In genomic region chr2:29105375-29105774, GRCh38 we compare ENCODE assay signal across 1 cellular context.
TF ChIP-seq lines count a peak whose summit lies in the region.

No MANE protein-coding gene starts in this region.

TF ChIP-seq in HCT116, 20 proteins besides CTCF, POLR2A, EP300 and RAD21:
- TF ChIP-seq TCF7L2 (IDR thresholded peaks at IDR 0.05; ENCODE audit: borderline replicate concordance, extremely low read depth, insufficient read depth, insufficient read length) (no peak), ZFX (IDR thresholded peaks at IDR 0.05) (peak; percentile 50)
